Comparison of ENCODE assay signal across 9 cellular contexts in the genomic region with DNA sequence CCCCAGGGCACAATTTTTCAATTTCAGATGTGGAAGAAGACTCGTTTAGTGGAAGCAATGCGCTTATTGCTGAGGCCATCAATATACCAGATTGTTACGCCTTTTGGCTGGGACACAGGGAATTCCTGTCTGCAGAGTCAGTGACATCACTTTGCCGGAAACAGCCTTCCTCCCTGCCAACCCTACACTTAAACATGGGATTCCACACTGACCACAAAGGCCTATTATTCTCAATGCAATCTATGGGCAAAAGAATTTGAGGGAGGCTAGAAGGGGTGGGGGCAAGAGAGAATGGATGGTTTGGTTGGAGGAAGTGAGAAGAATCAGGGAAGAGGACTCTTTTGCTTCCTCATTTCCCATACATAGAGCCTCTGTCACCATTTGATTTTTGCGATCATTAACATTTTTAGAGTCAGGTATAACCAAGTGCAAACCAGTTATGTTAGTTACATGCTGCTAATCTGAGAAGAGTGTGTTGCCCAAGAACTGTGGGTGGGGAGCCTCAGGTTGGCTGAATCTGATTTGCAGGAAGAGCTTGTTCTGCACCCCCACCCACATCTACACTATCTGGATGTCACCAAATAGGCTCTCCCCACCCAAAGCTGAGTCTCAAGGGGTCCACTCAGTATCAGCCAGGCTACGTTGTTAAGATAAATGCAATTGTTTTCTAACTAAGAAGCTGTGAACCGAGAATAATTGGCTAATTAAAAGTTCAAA. TPM values are rescaled to one million over a fixed set of nuclear protein-coding genes. Genes with fewer than 3 reads are reported as not detected.
DNase-seq lines count a peak whose midpoint lies in the region; ATAC-seq, FAIRE-seq and TF ChIP-seq lines count a peak whose summit lies in the region.
"Had no signal": no experiment of that assay in that cellular context is flagged by ENCODE, and none has a peak within 500 bp of the region (broad histone marks: within the 10 kb centered on the region; RNA-seq: fewer than 3 reads in every experiment).

No MANE protein-coding gene starts in this region.

- CTCF ChIA-PET in CD4-positive, alpha-beta T cell (lab: Charles Lee), result no interaction called here
- CTCF ChIA-PET in Caco-2 (lab: Charles Lee), result no interaction called here

- no peak for FAIRE-seq in frontal cortex (lab: Jason Lieb, UNC)
- FAIRE-seq: endometrium had no signal

- whole genome bisulfite sequencing in neuronal stem cell (ENCODE audit: extremely low coverage in 2 of 2, insufficient read length in 2 of 2, insufficient replicate concordance in 1 of 2), 2 donors, result no CpG with 5 or more reads among the region's 7 CpGs

- no peaks in the 10 kb centered on the region for H3K9me3 ChIP-seq in Peyer's patch
- H3K9me3 ChIP-seq in neuronal stem cell (replicated peaks in 1 of 2; ENCODE audit: control insufficient read depth in 2 of 2, insufficient read depth in 1 of 2, low read depth in 1 of 2, low read length in 2 of 2), result peaks cover 2 to 9% of the 10 kb centered on the region in 2 donors
- no peaks in the 10 kb centered on the region for H3K9me3 ChIP-seq in CD4-positive, alpha-beta T cell (ENCODE audit: control insufficient read depth, low read length)
- H3K9me3 ChIP-seq in Caco-2, result peaks cover 10% of the 10 kb centered on the region; the same call in 1 of the 2 replicates

- DNase-seq in COLO829 (ENCODE audit: low spot score) (peak; percentile 90), Peyer's patch (no peak), fibroblast of pulmonary artery (ENCODE audit: low read depth) (peak; percentile 98), neuronal stem cell (ENCODE audit: low spot score) (no peak), Caco-2 (no peak), frontal cortex (ENCODE audit: low spot score in 2 of 2) (no peak), NCI-H774 (lab: John Stamatoyannopoulos, UW) (no peak)
- no peak for DNase-seq in CD4-positive, alpha-beta T cell

- no peak overlapping the region for H3K18ac ChIP-seq in neuronal stem cell (ENCODE audit: low read length)

- H3K9ac ChIP-seq in neuronal stem cell (ENCODE audit: low read depth, low read length, poor library complexity), result no peak overlapping the region

- no peak for TF ChIP-seq POLR2A in Peyer's patch (IDR thresholded peaks at IDR 0.05)

- no peak overlapping the region for H2BK120ac ChIP-seq in neuronal stem cell (ENCODE audit: low read depth, low read length)

- H2AFZ ChIP-seq in neuronal stem cell (ENCODE audit: low read length), result peak overlapping the region; percentile 43

- H3K4me3 ChIP-seq in Peyer's patch, result no peak overlapping the region
- H3K4me3 ChIP-seq in fibroblast of pulmonary artery (replicated peaks; ENCODE audit: low read depth, low read length), result no peak overlapping the region
- no peak overlapping the region for H3K4me3 ChIP-seq in neuronal stem cell (ENCODE audit: low read length in 2 of 2)
- H3K4me3 ChIP-seq in Caco-2 (ENCODE audit: low read depth, low read length), result no peak overlapping the region

- POLR2A ChIA-PET in CD4-positive, alpha-beta T cell (lab: Charles Lee), result no interaction called here
- POLR2A ChIA-PET in Caco-2 (lab: Charles Lee), result no interaction called here

- H2BK12ac ChIP-seq in neuronal stem cell (ENCODE audit: low read length), result no peak overlapping the region

- no TSS peak for BruUV-seq in Caco-2 (replicated peaks; lab: Mats Ljungman, UMichigan)

- intact Hi-C loops in CD4-positive, alpha-beta T cell (cut with DNase I, micrococcal nuclease), result no loop called here
- intact Hi-C loops in Caco-2 (cut with micrococcal nuclease; ENCODE audit: unreplicated experiment), result no loop called here

- H3K79me1 ChIP-seq in neuronal stem cell (ENCODE audit: low read depth, low read length), result no peaks in the 10 kb centered on the region

- H3K4me3 Mint-ChIP-seq in CD4-positive, alpha-beta T cell, result no peak overlapping the region
- no peak overlapping the region for H3K4me3 Mint-ChIP-seq in Caco-2 (ENCODE audit: unreplicated experiment)

- no peaks in the 10 kb centered on the region for H3K4me1 Mint-ChIP-seq in CD4-positive, alpha-beta T cell (ENCODE audit: low read depth)
- H3K4me1 Mint-ChIP-seq in Caco-2 (ENCODE audit: low read depth, unreplicated experiment), result peaks cover 12% of the 10 kb centered on the region

- no peak overlapping the region for H2BK15ac ChIP-seq in neuronal stem cell (ENCODE audit: low read length)

- no peak overlapping the region for H2BK5ac ChIP-seq in neuronal stem cell (ENCODE audit: low read length)

- peaks cover 33% of the 10 kb centered on the region for H3K27me3 Mint-ChIP-seq in CD4-positive, alpha-beta T cell
- H3K27me3 Mint-ChIP-seq in Caco-2 (ENCODE audit: insufficient read depth, unreplicated experiment), result no peaks in the 10 kb centered on the region

- H3K4me1 ChIP-seq in Peyer's patch (peaks cover 0 to 8% (median 2%) of the 10 kb centered on the region in 4 donors), neuronal stem cell (ENCODE audit: control insufficient read depth in 2 of 2, insufficient read depth in 1 of 2, low read depth in 1 of 2, low read length in 2 of 2) (peaks cover 0 to 3% of the 10 kb centered on the region in 2 donors), Caco-2 (peaks cover 12% of the 10 kb centered on the region)

- H3K27ac Mint-ChIP-seq in CD4-positive, alpha-beta T cell, result no peak overlapping the region
- no peak overlapping the region for H3K27ac Mint-ChIP-seq in Caco-2 (ENCODE audit: unreplicated experiment)

- H3K4ac ChIP-seq in neuronal stem cell (ENCODE audit: low read length), result no peak overlapping the region

- no peaks in the 10 kb centered on the region for H3K36me3 ChIP-seq in Peyer's patch
- H3K36me3 ChIP-seq in neuronal stem cell (replicated peaks in 1 of 2; ENCODE audit: control insufficient read depth in 2 of 2, insufficient read depth in 2 of 2, low read length in 2 of 2), result no peaks in the 10 kb centered on the region
- no peaks in the 10 kb centered on the region for H3K36me3 ChIP-seq in Caco-2 (ENCODE audit: control insufficient read depth, insufficient read depth, low read length)

- H3K27ac ChIP-seq in Peyer's patch (peak overlapping the region in 3 of 4 donors; percentile 11 to 20 (median 15)), neuronal stem cell (replicated peaks; ENCODE audit: low read length) (no peak overlapping the region)
- H3K27ac ChIP-seq in CD4-positive, alpha-beta T cell (ENCODE audit: low read depth, low read length), result no peak overlapping the region

- H2AK5ac ChIP-seq in neuronal stem cell (ENCODE audit: low read depth, low read length), result no peak overlapping the region

- no peak overlapping the region for H3K14ac ChIP-seq in neuronal stem cell (ENCODE audit: low read length)

- TF ChIP-seq CTCF in Peyer's patch (IDR thresholded peaks at IDR 0.05) (no peak), fibroblast of pulmonary artery (IDR thresholded peaks at IDR 0.05; ENCODE audit: low read length, missing control alignments) (no peak), Caco-2 (IDR thresholded peaks at IDR 0.05; ENCODE audit: insufficient read depth in 1 of 2, low read depth in 1 of 2, low read length in 1 of 2, severe bottlenecking in 1 of 2, unreplicated experiment in 1 of 2) (no peak)
- TF ChIP-seq CTCF in CD4-positive, alpha-beta T cell (IDR thresholded peaks at IDR 0.05), result no peak

- peak overlapping the region; percentile 24 for H3K4me2 ChIP-seq in neuronal stem cell (ENCODE audit: insufficient read depth, low read length, poor library complexity, severe bottlenecking)

- H3K36me3 Mint-ChIP-seq in CD4-positive, alpha-beta T cell (ENCODE audit: low read depth), result no peaks in the 10 kb centered on the region
- H3K36me3 Mint-ChIP-seq in Caco-2 (ENCODE audit: insufficient read depth, unreplicated experiment), result no peaks in the 10 kb centered on the region

- no peak overlapping the region for H4K8ac ChIP-seq in neuronal stem cell (ENCODE audit: low read depth, low read length)

- H3K27me3 ChIP-seq in Peyer's patch (no peaks in the 10 kb centered on the region), neuronal stem cell (ENCODE audit: control insufficient read depth in 3 of 3, insufficient read depth in 3 of 3, low read depth in 1 of 3, low read length in 3 of 3) (no peaks in the 10 kb centered on the region), Caco-2 (replicated peaks; ENCODE audit: control insufficient read depth, insufficient read depth, low read length) (no peaks in the 10 kb centered on the region)
- H3K27me3 ChIP-seq in CD4-positive, alpha-beta T cell (ENCODE audit: control insufficient read depth, insufficient read depth, low read length), result no peaks in the 10 kb centered on the region

- H4K91ac ChIP-seq in neuronal stem cell (ENCODE audit: low read depth, low read length, poor library complexity), result no peak overlapping the region

- H3K23ac ChIP-seq in neuronal stem cell (ENCODE audit: low read depth, low read length, poor library complexity), result no peak overlapping the region

- no peak for ATAC-seq in CD4-positive, alpha-beta T cell (ENCODE audit: poor library complexity)

- no peaks in the 10 kb centered on the region for H3K9me3 Mint-ChIP-seq in CD4-positive, alpha-beta T cell
- no peaks in the 10 kb centered on the region for H3K9me3 Mint-ChIP-seq in Caco-2 (ENCODE audit: unreplicated experiment)

RNA-seq across cellular contexts. Expression of a gene that starts 58.2 kb away (rescaled TPM):
- 10 to 100 TPM in 3 of 4 donors, 1 to 10 TPM in 1; 5.8 to 73.4 (median 16.8) TPM for total RNA-seq in Peyer's patch
- 0.52 TPM for polyA plus RNA-seq in neuronal stem cell (2013, experiment 1 of 2)
- polyA plus RNA-seq in neuronal stem cell (2013, experiment 2 of 2), result 0.58 TPM
- total RNA-seq in CD4-positive, alpha-beta T cell, result under 1 TPM; 0.64 to 0.82 TPM
- 1.7 and 2.2 TPM in 2 replicates for total RNA-seq in Caco-2 (2022)
- 6.9 TPM for total RNA-seq in frontal cortex

Comparison
In these comparisons a context has a peak if more than half of its experiments do, and no peak if none do; other contexts are left out.
1. DNase-seq: peak in COLO829 (single experiment) and fibroblast of pulmonary artery (single experiment); none in Peyer's patch (0 of 3), neuronal stem cell (single experiment), CD4-positive, alpha-beta T cell (0 of 10), Caco-2 (0 of 2), frontal cortex (0 of 2) and NCI-H774 (single experiment).
2. H3K27ac ChIP-seq: peak in Peyer's patch (3 of 4); none in neuronal stem cell (single experiment) and CD4-positive, alpha-beta T cell (single experiment).